Comparison of ENCODE assay signal across 11 cellular contexts in the genomic region with DNA sequence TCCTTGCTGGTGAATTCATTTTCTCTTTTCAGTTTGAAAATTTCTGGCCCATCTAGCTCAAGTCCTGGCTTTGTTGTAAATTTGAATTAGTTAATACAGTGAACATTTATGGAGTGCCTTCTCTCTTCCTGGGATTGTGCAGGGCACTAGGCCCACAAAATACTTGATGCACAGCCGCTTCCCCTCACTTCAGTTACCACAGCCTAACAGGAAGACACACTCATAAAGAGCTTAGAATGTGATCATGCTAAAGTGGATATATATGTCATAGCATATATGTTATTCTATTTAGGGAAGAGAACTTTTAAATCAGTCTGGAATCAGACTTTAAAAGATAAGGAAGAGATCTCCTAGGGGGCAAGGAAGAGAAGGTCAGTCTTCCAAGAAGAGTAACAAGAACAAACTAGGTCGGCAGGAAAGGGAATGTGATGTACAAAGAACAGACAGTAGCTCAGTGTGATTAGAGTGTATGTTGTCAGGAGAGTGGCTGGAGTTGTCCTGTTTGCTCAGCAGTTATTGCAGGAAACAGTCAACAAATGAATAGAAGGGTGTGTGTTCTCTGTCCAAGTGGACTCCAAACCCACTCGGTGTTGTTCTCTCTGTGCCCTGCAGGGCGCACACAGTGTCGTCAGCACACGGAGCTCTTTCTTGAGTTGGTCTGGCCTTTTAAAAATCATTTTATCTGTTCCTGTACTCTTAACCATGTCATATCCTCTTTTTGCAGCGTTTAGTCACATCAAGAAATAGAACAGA.
DNase-seq lines count a peak whose midpoint lies in the region; ATAC-seq and TF ChIP-seq lines count a peak whose summit lies in the region.
"Had no signal": no experiment of that assay in that cellular context is flagged by ENCODE, and none has a peak within 500 bp of the region (broad histone marks: within the 10 kb centered on the region; RNA-seq: fewer than 3 reads in every experiment).

No MANE protein-coding gene starts in this region.

- DNase-seq in activated CD4-positive, alpha-beta T cell treated with anti-CD3 and anti-CD28 coated beads for 36 hours = peak; percentile 7
- no peak for DNase-seq in activated CD4-positive, alpha-beta T cell treated with anti-CD3 and anti-CD28 coated beads for 4 hours
- DNase-seq in left cardiac atrium (no peak), testis (no peak), SW480 (ENCODE audit: low spot score) (no peak)
- DNase-seq: activated T-cell treated with anti-CD3 and anti-CD28 coated beads for 4 hours, islet precursor cell, NCI-H2081 treated with DMSO at 0.1 percent for 48 hours had no signal

- CTCF ChIA-PET in activated CD4-positive, alpha-beta T cell treated with anti-CD3 and anti-CD28 coated beads for 36 hours (lab: Charles Lee) = interaction anchor here (0.6 kb wide), 1 partner anchor 1927 kb away, joined by 3 read pairs; no protein-coding TSS in a partner anchor

- TF ChIP-seq CTCF in testis (IDR thresholded peaks at IDR 0.05) = peak in 2 of 3 experiments; percentile 21 to 26

- H3K4me1 ChIP-seq in testis = peaks cover 12% of the 10 kb centered on the region

- no peak for TF ChIP-seq POLR2A in testis (IDR thresholded peaks at IDR 0.05)

- no peak for ATAC-seq in activated CD4-positive, alpha-beta T cell treated with anti-CD3 and anti-CD28 coated beads for 36 hours
- ATAC-seq in SK-N-SH treated with all-trans-retinoic acid at 6 μM for 48 hours (0 out of 3 replicates have a peak, but pooled peaks have one; percentile 44), left cardiac atrium (peak; percentile 31 to 50), HG03095 (IDR thresholded peaks at IDR 0.05; ENCODE audit: unreplicated experiment) (no peak), HG02885 (IDR thresholded peaks at IDR 0.05; ENCODE audit: poor library complexity, unreplicated experiment) (no peak)

- H3K27me3 Mint-ChIP-seq in activated CD4-positive, alpha-beta T cell treated with anti-CD3 and anti-CD28 coated beads for 36 hours = no peaks in the 10 kb centered on the region

- WGBS in testis, 2 donors = 50 to 51% methylated on average over 7 of the region's 7 CpGs

- H3K27ac ChIP-seq in testis = no peak overlapping the region

- no peaks in the 10 kb centered on the region for H3K36me3 ChIP-seq in testis (ENCODE audit: low read depth, missing control alignments)

- intact Hi-C loops in activated CD4-positive, alpha-beta T cell treated with anti-CD3 and anti-CD28 coated beads for 36 hours (cut with DNase I, micrococcal nuclease) = no loop called here
- intact Hi-C loops in left cardiac atrium (cut with DNase I) (no loop called here), testis (cut with DNase I; ENCODE audit: low total_unique reads) (no loop called here)

- H3K4me3 ChIP-seq in testis = no peak overlapping the region

- H3K4me1 Mint-ChIP-seq in activated CD4-positive, alpha-beta T cell treated with anti-CD3 and anti-CD28 coated beads for 36 hours = peaks cover 19% of the 10 kb centered on the region

- H3K9me3 ChIP-seq in testis = no peaks in the 10 kb centered on the region

- H3K9me3 Mint-ChIP-seq in activated CD4-positive, alpha-beta T cell treated with anti-CD3 and anti-CD28 coated beads for 36 hours (ENCODE audit: low read depth) = no peaks in the 10 kb centered on the region

- POLR2A ChIA-PET in activated CD4-positive, alpha-beta T cell treated with anti-CD3 and anti-CD28 coated beads for 36 hours (lab: Charles Lee) = interaction anchor here (0.7 kb wide), 1 partner anchor 17 kb away, joined by 3 read pairs; no protein-coding TSS in a partner anchor

- no peak overlapping the region for H3K27ac Mint-ChIP-seq in activated CD4-positive, alpha-beta T cell treated with anti-CD3 and anti-CD28 coated beads for 36 hours

- H3K27me3 ChIP-seq in testis = no peaks in the 10 kb centered on the region

- no peak overlapping the region for H3K4me3 Mint-ChIP-seq in activated CD4-positive, alpha-beta T cell treated with anti-CD3 and anti-CD28 coated beads for 36 hours

- peaks cover 29% of the 10 kb centered on the region for H3K36me3 Mint-ChIP-seq in activated CD4-positive, alpha-beta T cell treated with anti-CD3 and anti-CD28 coated beads for 36 hours (ENCODE audit: low read depth)

TF ChIP-seq in SK-N-SH treated with all-trans-retinoic acid at 6 μM for 48 hours, 23 proteins besides CTCF, POLR2A, EP300 and RAD21:
- TF ChIP-seq TCF4 (CRISPR knock-in tag; IDR thresholded peaks at IDR 0.05; ENCODE audit: borderline replicate concordance) = no peak
- TF ChIP-seq OSR1 (CRISPR knock-in tag; IDR thresholded peaks at IDR 0.05) = no peak
- no peak for TF ChIP-seq TOX (CRISPR knock-in tag; IDR thresholded peaks at IDR 0.05; ENCODE audit: borderline replicate concordance)
- no peak for TF ChIP-seq ESRRG (CRISPR knock-in tag; IDR thresholded peaks at IDR 0.05)
- TF ChIP-seq, protein P1, sequence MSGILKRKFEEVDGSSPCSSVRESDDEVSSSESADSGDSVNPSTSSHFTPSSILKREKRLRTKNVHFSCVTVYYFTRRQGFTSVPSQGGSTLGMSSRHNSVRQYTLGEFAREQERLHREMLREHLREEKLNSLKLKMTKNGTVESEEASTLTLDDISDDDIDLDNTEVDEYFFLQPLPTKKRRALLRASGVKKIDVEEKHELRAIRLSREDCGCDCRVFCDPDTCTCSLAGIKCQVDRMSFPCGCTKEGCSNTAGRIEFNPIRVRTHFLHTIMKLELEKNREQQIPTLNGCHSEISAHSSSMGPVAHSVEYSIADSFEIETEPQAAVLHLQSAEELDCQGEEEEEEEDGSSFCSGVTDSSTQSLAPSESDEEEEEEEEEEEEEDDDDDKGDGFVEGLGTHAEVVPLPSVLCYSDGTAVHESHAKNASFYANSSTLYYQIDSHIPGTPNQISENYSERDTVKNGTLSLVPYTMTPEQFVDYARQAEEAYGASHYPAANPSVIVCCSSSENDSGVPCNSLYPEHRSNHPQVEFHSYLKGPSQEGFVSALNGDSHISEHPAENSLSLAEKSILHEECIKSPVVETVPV (CRISPR knock-in tag; IDR thresholded peaks at IDR 0.05) = no peak
- TF ChIP-seq, protein P2, sequence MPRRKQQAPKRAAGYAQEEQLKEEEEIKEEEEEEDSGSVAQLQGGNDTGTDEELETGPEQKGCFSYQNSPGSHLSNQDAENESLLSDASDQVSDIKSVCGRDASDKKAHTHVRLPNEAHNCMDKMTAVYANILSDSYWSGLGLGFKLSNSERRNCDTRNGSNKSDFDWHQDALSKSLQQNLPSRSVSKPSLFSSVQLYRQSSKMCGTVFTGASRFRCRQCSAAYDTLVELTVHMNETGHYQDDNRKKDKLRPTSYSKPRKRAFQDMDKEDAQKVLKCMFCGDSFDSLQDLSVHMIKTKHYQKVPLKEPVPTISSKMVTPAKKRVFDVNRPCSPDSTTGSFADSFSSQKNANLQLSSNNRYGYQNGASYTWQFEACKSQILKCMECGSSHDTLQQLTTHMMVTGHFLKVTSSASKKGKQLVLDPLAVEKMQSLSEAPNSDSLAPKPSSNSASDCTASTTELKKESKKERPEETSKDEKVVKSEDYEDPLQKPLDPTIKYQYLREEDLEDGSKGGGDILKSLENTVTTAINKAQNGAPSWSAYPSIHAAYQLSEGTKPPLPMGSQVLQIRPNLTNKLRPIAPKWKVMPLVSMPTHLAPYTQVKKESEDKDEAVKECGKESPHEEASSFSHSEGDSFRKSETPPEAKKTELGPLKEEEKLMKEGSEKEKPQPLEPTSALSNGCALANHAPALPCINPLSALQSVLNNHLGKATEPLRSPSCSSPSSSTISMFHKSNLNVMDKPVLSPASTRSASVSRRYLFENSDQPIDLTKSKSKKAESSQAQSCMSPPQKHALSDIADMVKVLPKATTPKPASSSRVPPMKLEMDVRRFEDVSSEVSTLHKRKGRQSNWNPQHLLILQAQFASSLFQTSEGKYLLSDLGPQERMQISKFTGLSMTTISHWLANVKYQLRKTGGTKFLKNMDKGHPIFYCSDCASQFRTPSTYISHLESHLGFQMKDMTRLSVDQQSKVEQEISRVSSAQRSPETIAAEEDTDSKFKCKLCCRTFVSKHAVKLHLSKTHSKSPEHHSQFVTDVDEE (CRISPR knock-in tag; IDR thresholded peaks at IDR 0.05) = no peak
- TF ChIP-seq RARB (CRISPR knock-in tag; IDR thresholded peaks at IDR 0.05) = no peak
- TF ChIP-seq ARNTL (CRISPR knock-in tag; IDR thresholded peaks at IDR 0.05; ENCODE audit: borderline replicate concordance, low read depth) = no peak

Comparison
In these comparisons a context has a peak if more than half of its experiments do, and no peak if none do; other contexts are left out.
1. ATAC-seq: peak in SK-N-SH treated with all-trans-retinoic acid at 6 μM for 48 hours (single experiment) and left cardiac atrium (2 of 2); none in activated CD4-positive, alpha-beta T cell treated with anti-CD3 and anti-CD28 coated beads for 36 hours (single experiment), HG03095 (single experiment) and HG02885 (single experiment).